1 cellular context compared by ENCODE assay signal in the genomic region with DNA sequence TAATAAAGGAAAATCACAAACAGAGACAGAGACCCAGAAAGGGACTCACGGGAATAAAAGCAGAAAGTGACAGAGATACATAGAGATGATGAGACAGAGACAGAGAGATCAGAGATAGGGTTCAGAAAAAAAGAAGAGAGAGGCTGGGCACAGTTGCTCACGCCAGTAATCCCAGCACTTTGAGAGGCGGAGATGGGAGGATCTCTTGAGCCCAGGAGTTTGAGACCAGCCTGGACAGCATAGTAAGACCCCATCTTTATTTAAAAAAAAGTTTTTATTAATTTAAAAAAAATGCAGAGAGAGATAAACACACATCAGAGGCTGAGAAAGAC.
TF ChIP-seq lines count a peak whose summit lies in the region.

No MANE protein-coding gene starts in this region.

TF ChIP-seq in K562, 482 proteins besides CTCF, POLR2A, EP300 and RAD21:
- TF ChIP-seq ZNF121 (CRISPR knock-in tag; conservative IDR thresholded peaks at IDR 0.05) (peak; percentile 89), ZNF668 (CRISPR knock-in tag; IDR thresholded peaks at IDR 0.05) (no peak), NR4A1 (CRISPR knock-in tag; IDR thresholded peaks at IDR 0.05) (no peak), NR4A1 (tag; IDR thresholded peaks at IDR 0.05) (no peak), BCOR (IDR thresholded peaks at IDR 0.05) (peak; percentile 76), DACH1 (IDR thresholded peaks at IDR 0.05; ENCODE audit: partially characterized antibody) (peak; percentile 32), RBM25 (IDR thresholded peaks at IDR 0.05; ENCODE audit: low read depth, low read length, severe bottlenecking) (peak; percentile 52)
- TF ChIP-seq, protein P1, sequence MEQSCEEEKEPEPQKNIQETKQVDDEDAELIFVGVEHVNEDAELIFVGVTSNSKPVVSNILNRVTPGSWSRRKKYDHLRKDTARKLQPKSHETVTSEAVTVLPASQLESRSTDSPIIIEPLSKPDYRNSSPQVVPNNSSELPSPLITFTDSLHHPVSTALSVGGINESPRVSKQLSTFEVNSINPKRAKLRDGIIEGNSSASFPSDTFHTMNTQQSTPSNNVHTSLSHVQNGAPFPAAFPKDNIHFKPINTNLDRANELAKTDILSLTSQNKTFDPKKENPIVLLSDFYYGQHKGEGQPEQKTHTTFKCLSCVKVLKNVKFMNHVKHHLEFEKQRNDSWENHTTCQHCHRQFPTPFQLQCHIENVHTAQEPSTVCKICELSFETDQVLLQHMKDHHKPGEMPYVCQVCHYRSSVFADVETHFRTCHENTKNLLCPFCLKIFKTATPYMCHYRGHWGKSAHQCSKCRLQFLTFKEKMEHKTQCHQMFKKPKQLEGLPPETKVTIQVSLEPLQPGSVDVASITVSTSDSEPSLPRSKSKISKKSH (CRISPR knock-in tag; IDR thresholded peaks at IDR 0.05) = no peak
